8 cellular contexts compared by ENCODE assay signal in genomic region chr16:68470461-68471150, GRCh38. TPM values are rescaled to one million over a fixed set of nuclear protein-coding genes. Genes with fewer than 3 reads are reported as not detected.
DNase-seq lines count a peak whose midpoint lies in the region; ATAC-seq and TF ChIP-seq lines count a peak whose summit lies in the region.

No MANE protein-coding gene starts in this region.

- H3K4me2 ChIP-seq in KMS-11: peak overlapping the region; percentile 75

- H3K27me3 ChIP-seq in KMS-11 (ENCODE audit: insufficient read depth, low read depth): no peaks in the 10 kb centered on the region
- H3K27me3 ChIP-seq in ascending aorta: no peaks in the 10 kb centered on the region
- H3K27me3 ChIP-seq in neutrophil: no peaks in the 10 kb centered on the region

- H3K9me3 ChIP-seq in ascending aorta (no peaks in the 10 kb centered on the region), neutrophil (no peaks in the 10 kb centered on the region)

- peak overlapping the region; percentile 80 for H3K9ac ChIP-seq in KMS-11

- intact Hi-C loops in ascending aorta (cut with DNase I): no loop called here

- no peaks in the 10 kb centered on the region for H4K20me1 ChIP-seq in KMS-11 (ENCODE audit: insufficient read depth)

- H3K4me1 ChIP-seq in KMS-11 (ENCODE audit: low read depth, poor library complexity, severe bottlenecking) (peaks cover 51% of the 10 kb centered on the region), ascending aorta (peaks cover 0 to 3% of the 10 kb centered on the region in 2 donors), neutrophil (ENCODE audit: control insufficient read depth in 1 of 2, insufficient read depth in 1 of 2, low read depth in 1 of 2, low read length in 1 of 2) (peaks cover 18 to 24% of the 10 kb centered on the region in 2 experiments)

- H3K36me3 ChIP-seq in KMS-11 (ENCODE audit: insufficient read depth): no peaks in the 10 kb centered on the region
- H3K36me3 ChIP-seq in ascending aorta: no peaks in the 10 kb centered on the region
- H3K36me3 ChIP-seq in neutrophil: no peaks in the 10 kb centered on the region

- no peak overlapping the region for H3K4me3 ChIP-seq in KMS-11 (IDR thresholded peaks at IDR 0.05; ENCODE audit: insufficient read depth, low read depth, low read length)
- peak overlapping the region; percentile 2 to 11 for H3K4me3 ChIP-seq in ascending aorta
- H3K4me3 ChIP-seq in neutrophil (ENCODE audit: low read depth in 1 of 2, low read length in 1 of 2): peak overlapping the region; percentile 23 to 31

- no peak for DNase-seq in ascending aorta (ENCODE audit: low spot score in 2 of 2)
- no peak for DNase-seq in inferior parietal cortex (ENCODE audit: extremely low spot score)
- DNase-seq in omental fat pad (ENCODE audit: low spot score): no peak
- no peak for DNase-seq in activated effector memory CD4-positive, alpha-beta T cell treated with anti-CD3 and anti-CD28 coated beads, Interleukin-2, amount 50 U/mL, for 16 hours

- H3K27ac ChIP-seq in KMS-11: peak overlapping the region; percentile 98
- H3K27ac ChIP-seq in ascending aorta: peak overlapping the region; percentile 1 to 17
- peak overlapping the region; percentile 72 for H3K27ac ChIP-seq in neutrophil

- ATAC-seq in GM18502 (IDR thresholded peaks at IDR 0.05; ENCODE audit: poor library complexity, unreplicated experiment) (peak; percentile 94), GM21528 (IDR thresholded peaks at IDR 0.05; ENCODE audit: low FRiP score, unreplicated experiment) (peak; percentile 82), omental fat pad (ENCODE audit: low FRiP score) (no peak)

- TF ChIP-seq CTCF in KMS-11 (conservative IDR thresholded peaks at IDR 0.05; ENCODE audit: low read depth, low read length) (no peak), ascending aorta (IDR thresholded peaks at IDR 0.05) (no peak), neutrophil (IDR thresholded peaks at IDR 0.05) (no peak), omental fat pad (IDR thresholded peaks at IDR 0.05) (no peak)

- H3K79me2 ChIP-seq in KMS-11 (ENCODE audit: insufficient read depth, low read depth): no peaks in the 10 kb centered on the region

- peak overlapping the region; percentile 63 for H2AFZ ChIP-seq in KMS-11 (ENCODE audit: low read depth)

RNA-seq across cellular contexts. Expression of gene SMPD3, which starts 22.3 kb away (rescaled TPM):
- total RNA-seq in ascending aorta (not detected), omental fat pad (10 to 100 TPM in 2 of 4 donors, 1 to 10 TPM in 1, under 1 TPM in 1; 0.63 to 44.8 (median 8.1) TPM)

Comparison
In these comparisons a context has a peak if more than half of its experiments do, and no peak if none do; other contexts are left out.
1. H3K27ac ChIP-seq: peak in every context shown above with its lines; median percentile 98 in KMS-11; 72 in neutrophil; 9 in ascending aorta.